In genomic region chr7:105664816-105665525, GRCh38 we compare ENCODE assay signal across 8 cellular contexts.
DNase-seq lines count a peak whose midpoint lies in the region; ATAC-seq and TF ChIP-seq lines count a peak whose summit lies in the region.

No MANE protein-coding gene starts in this region.

- H3K27me3 Mint-ChIP-seq in memory B cell (no peaks in the 10 kb centered on the region), mesothelial cell of epicardium (ENCODE audit: low read depth) (no peaks in the 10 kb centered on the region)

- H3K4me1 Mint-ChIP-seq in memory B cell (peaks cover 6% of the 10 kb centered on the region), mesothelial cell of epicardium (peaks cover 2% of the 10 kb centered on the region)

- peak overlapping the region; percentile 11 for H3K27ac Mint-ChIP-seq in memory B cell
- peak overlapping the region in 1 of 2 donors; percentile 58 for H3K27ac Mint-ChIP-seq in activated naive CD4-positive, alpha-beta T cell treated with anti-CD3 and anti-CD28 coated beads, Interleukin-2, amount 50 U/mL, for 72 hours
- no peak overlapping the region for H3K27ac Mint-ChIP-seq in mesothelial cell of epicardium

- H3K4me3 ChIP-seq in colonic mucosa = no peak overlapping the region

- no peaks in the 10 kb centered on the region for H3K36me3 ChIP-seq in colonic mucosa

- peak; percentile 66 for ATAC-seq in SK-N-SH treated with all-trans-retinoic acid at 6 μM for 48 hours
- ATAC-seq in memory B cell (ENCODE audit: low read depth) = no peak
- no peak for ATAC-seq in activated naive CD4-positive, alpha-beta T cell treated with anti-CD3 and anti-CD28 coated beads, Interleukin-2, amount 50 U/mL, for 72 hours
- no peak for ATAC-seq in HG03095 (IDR thresholded peaks at IDR 0.05; ENCODE audit: unreplicated experiment)

- no peak overlapping the region for H3K27ac ChIP-seq in colonic mucosa

- H3K9ac ChIP-seq in colonic mucosa (ENCODE audit: low read depth in 2 of 2, low read length in 2 of 2) = no peak overlapping the region

- H3K9me3 Mint-ChIP-seq in memory B cell = no peaks in the 10 kb centered on the region
- H3K9me3 Mint-ChIP-seq in activated naive CD4-positive, alpha-beta T cell treated with anti-CD3 and anti-CD28 coated beads, Interleukin-2, amount 50 U/mL, for 72 hours = no peaks in the 10 kb centered on the region
- H3K9me3 Mint-ChIP-seq in mesothelial cell of epicardium = no peaks in the 10 kb centered on the region

- H3K4me3 Mint-ChIP-seq in memory B cell = no peak overlapping the region
- H3K4me3 Mint-ChIP-seq in mesothelial cell of epicardium = no peak overlapping the region

- no peak for TF ChIP-seq CTCF in mesothelial cell of epicardium (IDR thresholded peaks at IDR 0.05; ENCODE audit: unreplicated experiment)
- TF ChIP-seq CTCF in colonic mucosa (IDR thresholded peaks at IDR 0.05) = no peak

- DNase-seq in EH (ENCODE audit: low read depth) (peak; percentile 60), NCI-H146 treated with DMSO at 0.1 percent for 48 hours (lab: John Stamatoyannopoulos, UW; ENCODE audit: unreplicated experiment) (peak; percentile 91), memory B cell (ENCODE audit: low spot score in 2 of 2) (no peak), mesothelial cell of epicardium (ENCODE audit: low spot score in 2 of 2, unreplicated experiment in 2 of 2) (no peak), colonic mucosa (no peak)
- no peak for DNase-seq in activated naive CD4-positive, alpha-beta T cell treated with anti-CD3 and anti-CD28 coated beads, Interleukin-2, amount 50 U/mL, for 72 hours (ENCODE audit: low spot score in 2 of 2)

- intact Hi-C loops in colonic mucosa (cut with DNase I) = no loop called here

- peaks cover 36% of the 10 kb centered on the region for H3K36me3 Mint-ChIP-seq in memory B cell
- H3K36me3 Mint-ChIP-seq in activated naive CD4-positive, alpha-beta T cell treated with anti-CD3 and anti-CD28 coated beads, Interleukin-2, amount 50 U/mL, for 72 hours = peaks cover 2 to 5% of the 10 kb centered on the region in 2 donors
- H3K36me3 Mint-ChIP-seq in mesothelial cell of epicardium = peaks cover 21% of the 10 kb centered on the region

- H3K27me3 ChIP-seq in colonic mucosa = no peaks in the 10 kb centered on the region

- no peaks in the 10 kb centered on the region for H3K9me3 ChIP-seq in colonic mucosa

- no peaks in the 10 kb centered on the region for H3K4me1 ChIP-seq in colonic mucosa

TF ChIP-seq in SK-N-SH treated with all-trans-retinoic acid at 6 μM for 48 hours, 23 proteins besides CTCF, POLR2A, EP300 and RAD21:
- TF ChIP-seq TCF4 (CRISPR knock-in tag; IDR thresholded peaks at IDR 0.05; ENCODE audit: borderline replicate concordance) = no peak
- TF ChIP-seq ESRRG (CRISPR knock-in tag; IDR thresholded peaks at IDR 0.05) = no peak
- TF ChIP-seq CSDC2 (CRISPR knock-in tag; IDR thresholded peaks at IDR 0.05) = no peak
- TF ChIP-seq BACH2 (CRISPR knock-in tag; IDR thresholded peaks at IDR 0.05; ENCODE audit: borderline replicate concordance) = no peak
- TF ChIP-seq SNAI2 (CRISPR knock-in tag; IDR thresholded peaks at IDR 0.05) = no peak
- no peak for TF ChIP-seq ZNF70 (CRISPR knock-in tag; IDR thresholded peaks at IDR 0.05)
- TF ChIP-seq, protein P1, sequence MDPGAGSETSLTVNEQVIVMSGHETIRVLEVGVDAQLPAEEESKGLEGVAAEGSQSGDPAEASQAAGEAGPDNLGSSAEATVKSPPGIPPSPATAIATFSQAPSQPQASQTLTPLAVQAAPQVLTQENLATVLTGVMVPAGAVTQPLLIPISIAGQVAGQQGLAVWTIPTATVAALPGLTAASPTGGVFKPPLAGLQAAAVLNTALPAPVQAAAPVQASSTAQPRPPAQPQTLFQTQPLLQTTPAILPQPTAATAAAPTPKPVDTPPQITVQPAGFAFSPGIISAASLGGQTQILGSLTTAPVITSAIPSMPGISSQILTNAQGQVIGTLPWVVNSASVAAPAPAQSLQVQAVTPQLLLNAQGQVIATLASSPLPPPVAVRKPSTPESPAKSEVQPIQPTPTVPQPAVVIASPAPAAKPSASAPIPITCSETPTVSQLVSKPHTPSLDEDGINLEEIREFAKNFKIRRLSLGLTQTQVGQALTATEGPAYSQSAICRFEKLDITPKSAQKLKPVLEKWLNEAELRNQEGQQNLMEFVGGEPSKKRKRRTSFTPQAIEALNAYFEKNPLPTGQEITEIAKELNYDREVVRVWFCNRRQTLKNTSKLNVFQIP (CRISPR knock-in tag; IDR thresholded peaks at IDR 0.05; ENCODE audit: borderline replicate concordance, low read depth) = no peak
- TF ChIP-seq ARNTL (CRISPR knock-in tag; IDR thresholded peaks at IDR 0.05; ENCODE audit: borderline replicate concordance, low read depth) = no peak
- TF ChIP-seq, protein P2, sequence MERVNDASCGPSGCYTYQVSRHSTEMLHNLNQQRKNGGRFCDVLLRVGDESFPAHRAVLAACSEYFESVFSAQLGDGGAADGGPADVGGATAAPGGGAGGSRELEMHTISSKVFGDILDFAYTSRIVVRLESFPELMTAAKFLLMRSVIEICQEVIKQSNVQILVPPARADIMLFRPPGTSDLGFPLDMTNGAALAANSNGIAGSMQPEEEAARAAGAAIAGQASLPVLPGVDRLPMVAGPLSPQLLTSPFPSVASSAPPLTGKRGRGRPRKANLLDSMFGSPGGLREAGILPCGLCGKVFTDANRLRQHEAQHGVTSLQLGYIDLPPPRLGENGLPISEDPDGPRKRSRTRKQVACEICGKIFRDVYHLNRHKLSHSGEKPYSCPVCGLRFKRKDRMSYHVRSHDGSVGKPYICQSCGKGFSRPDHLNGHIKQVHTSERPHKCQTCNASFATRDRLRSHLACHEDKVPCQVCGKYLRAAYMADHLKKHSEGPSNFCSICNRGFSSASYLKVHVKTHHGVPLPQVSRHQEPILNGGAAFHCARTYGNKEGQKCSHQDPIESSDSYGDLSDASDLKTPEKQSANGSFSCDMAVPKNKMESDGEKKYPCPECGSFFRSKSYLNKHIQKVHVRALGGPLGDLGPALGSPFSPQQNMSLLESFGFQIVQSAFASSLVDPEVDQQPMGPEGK (CRISPR knock-in tag; IDR thresholded peaks at IDR 0.05; ENCODE audit: borderline replicate concordance) = no peak
- no peak for TF ChIP-seq ZNF565 (CRISPR knock-in tag; conservative IDR thresholded peaks at IDR 0.05; ENCODE audit: low read depth)
- TF ChIP-seq ZFP30 (CRISPR knock-in tag; IDR thresholded peaks at IDR 0.05) = no peak
- no peak for TF ChIP-seq PPARA (CRISPR knock-in tag; IDR thresholded peaks at IDR 0.05; ENCODE audit: borderline replicate concordance)
- TF ChIP-seq OSR1 (CRISPR knock-in tag; IDR thresholded peaks at IDR 0.05) = no peak
TF ChIP-seq in SK-N-SH treated with all-trans-retinoic acid at 6 μM for 48 hours: peak in this region for 0.

Comparison
In these comparisons a context has a peak if more than half of its experiments do, and no peak if none do; other contexts are left out.
1. DNase-seq: peak in EH (single experiment) and NCI-H146 treated with DMSO at 0.1 percent for 48 hours (single experiment); none in memory B cell (0 of 2), activated naive CD4-positive, alpha-beta T cell treated with anti-CD3 and anti-CD28 coated beads, Interleukin-2, amount 50 U/mL, for 72 hours (0 of 2), mesothelial cell of epicardium (0 of 2) and colonic mucosa (single experiment).